18 cellular contexts compared by ENCODE assay signal in genomic region chr16:83355570-83356218, GRCh38.
"Had no signal": no experiment of that assay in that cellular context is flagged by ENCODE, and none has a peak within 500 bp of the region (broad histone marks: within the 10 kb centered on the region; RNA-seq: fewer than 3 reads in every experiment).

No MANE protein-coding gene starts in this region.

- H3K27ac ChIP-seq: adrenal gland, neural progenitor cell, spleen, stomach, suprapubic skin, tibial nerve, WERI-Rb-1 had no signal

- ATAC-seq: naive thymus-derived CD8-positive, alpha-beta T cell had no signal

- H3K4me3 ChIP-seq: adrenal gland, lung, neural progenitor cell, spleen, stomach, suprapubic skin, tibial nerve had no signal

- H3K4me1 ChIP-seq: adrenal gland, neural progenitor cell, spleen, stomach, suprapubic skin, tibial nerve had no signal

- DNase-seq: activated CD4-positive, alpha-beta T cell treated with anti-CD3 and anti-CD28 coated beads, Interleukin-2, amount 50 U/mL, for 48 hours; activated CD4-positive, CD25-positive, alpha-beta regulatory T cell treated with anti-CD3 and anti-CD28 coated beads, Interleukin-2, amount 50 U/mL, for 72 hours; activated gamma-delta T cell treated with Interleukin-2 at 50 U/mL for 16 hours; central memory CD4-positive, alpha-beta T cell; effector CD8-positive, alpha-beta T cell; spleen; stimulated activated CD4-positive, alpha-beta T cell treated with anti-CD3 and anti-CD28 coated beads, Interleukin-4, amount 100 ng/mL, for 4 hours; stomach had no signal

- H3K27me3 ChIP-seq: adrenal gland, neural progenitor cell, spleen, stomach, suprapubic skin, tibial nerve had no signal

- FAIRE-seq: astrocyte, TTC549, urothelium cell line had no signal
